ENCODE assay signal across 21 cellular contexts in genomic region chr1:17244826-17245740, GRCh38. TPM values are rescaled to one million over a fixed set of nuclear protein-coding genes. Genes with fewer than 3 reads are reported as not detected.
DNase-seq lines count a peak whose midpoint lies in the region; ATAC-seq and TF ChIP-seq lines count a peak whose summit lies in the region.
"Had no signal": no experiment of that assay in that cellular context is flagged by ENCODE, and none has a peak within 500 bp of the region (broad histone marks: within the 10 kb centered on the region; RNA-seq: fewer than 3 reads in every experiment).

No MANE protein-coding gene starts in this region.

- TF ChIP-seq CTCF in HEK293 (tag by site-specific recombination; IDR thresholded peaks at IDR 0.05) (no peak), mammary epithelial cell (conservative IDR thresholded peaks at IDR 0.05 in 1 of 2, IDR thresholded peaks at IDR 0.05 in 1 of 2; ENCODE audit: extremely low read depth in 1 of 2, insufficient read depth in 1 of 2, low read depth in 1 of 2, low read length in 2 of 2) (no peak), neural crest cell (conservative IDR thresholded peaks at IDR 0.05) (no peak)

- DNase-seq in NCI-H146 treated with DMSO at 0.1 percent for 48 hours (lab: John Stamatoyannopoulos, UW; ENCODE audit: unreplicated experiment) = peak; percentile 88
- peak; percentile 60 for DNase-seq in mammary epithelial cell
- peak; percentile 29 for DNase-seq in neural crest cell (ENCODE audit: low read depth, low spot score)
- no peak for DNase-seq in activated CD8-positive, alpha-beta memory T cell treated with anti-CD3 and anti-CD28 coated beads, Interleukin-2, amount 50 U/mL, for 4 hours
- DNase-seq: activated CD4-positive, CD25-positive, alpha-beta regulatory T cell; C1 segment of cervical spinal cord; GF-D8; kidney glomerular epithelial cell; naive thymus-derived CD4-positive, alpha-beta T cell; NCI-H1436 treated with DMSO at 0.1 percent for 48 hours had no signal

- WGBS in mammary epithelial cell (ENCODE audit: low coverage, missing lambda C conversion rate) = 62% methylated on average over 13 of the region's 14 CpGs

- H3K79me2 ChIP-seq in mammary epithelial cell (ENCODE audit: insufficient read depth, low read length) = no peaks in the 10 kb centered on the region

- peak overlapping the region; percentile 36 for H3K4me2 ChIP-seq in mammary epithelial cell (ENCODE audit: insufficient read depth, low read depth, low read length)

- H3K4me3 Mint-ChIP-seq in neural crest cell = no peak overlapping the region
- H3K4me3 Mint-ChIP-seq: activated naive CD8-positive, alpha-beta T cell; central memory CD8-positive, alpha-beta T cell; naive thymus-derived CD4-positive, alpha-beta T cell; stimulated activated memory B cell treated with anti-CD40 and anti-IgM and Interleukin-4, amounts not matched to agents 10 μg/mL and 1 μg/mL and 100 μg/mL, for 72 hours had no signal

- H3K27me3 Mint-ChIP-seq in neural crest cell (ENCODE audit: low read depth) = peaks cover 3% of the 10 kb centered on the region
- H3K27me3 Mint-ChIP-seq: activated naive CD8-positive, alpha-beta T cell had no signal

- ATAC-seq in HG02981 (IDR thresholded peaks at IDR 0.05; ENCODE audit: unreplicated experiment) (no peak), GM19397 (IDR thresholded peaks at IDR 0.05; ENCODE audit: unreplicated experiment) (no peak)
- ATAC-seq: K562; naive thymus-derived CD4-positive, alpha-beta T cell; stimulated activated memory B cell treated with anti-CD40 and anti-IgM and Interleukin-4, amounts not matched to agents 10 μg/mL and 1 μg/mL and 100 μg/mL, for 72 hours had no signal

- no peaks in the 10 kb centered on the region for H4K20me1 ChIP-seq in mammary epithelial cell (ENCODE audit: insufficient read depth, low read length)

- H3K27me3 ChIP-seq in mammary epithelial cell (ENCODE audit: insufficient read depth, low read length) = no peaks in the 10 kb centered on the region
- H3K27me3 ChIP-seq: right lobe of liver, vagina had no signal

- H3K9ac ChIP-seq in mammary epithelial cell (ENCODE audit: insufficient read depth, low read length) = no peak overlapping the region

- POLR2A ChIA-PET in HEK293 (lab: Yijun Ruan, JAX) = no interaction called here

- no peaks in the 10 kb centered on the region for H3K9me3 Mint-ChIP-seq in neural crest cell
- H3K9me3 Mint-ChIP-seq: central memory CD8-positive, alpha-beta T cell; naive thymus-derived CD4-positive, alpha-beta T cell; stimulated activated memory B cell treated with anti-CD40 and anti-IgM and Interleukin-4, amounts not matched to agents 10 μg/mL and 1 μg/mL and 100 μg/mL, for 72 hours had no signal

- no peak overlapping the region for H2AFZ ChIP-seq in mammary epithelial cell (ENCODE audit: low read depth, low read length)

- CTCF ChIA-PET in HEK293 (lab: Yijun Ruan, JAX) (interaction anchor here (0.9 to 3.1 kb wide), 6 partner anchors 8 to 119 kb away, joined by 3 to 16 read pairs (median 4); no protein-coding TSS in a partner anchor), mammary epithelial cell (lab: Charles Lee; ENCODE audit: low non-redundant PET) (no interaction called here)

- dilution Hi-C loops in mammary epithelial cell (cut with HindIII; ENCODE audit: low sequenced_read_pairs) = loop anchor here (5.0 kb wide), 1 partner anchor 58 kb away; no protein-coding TSS in a partner anchor

- BruUV-seq in mammary epithelial cell (replicated peaks; lab: Mats Ljungman, UMichigan) = no TSS peak

- no peak overlapping the region for H3K27ac ChIP-seq in HEK293 (ENCODE audit: extremely low read depth, low read depth, low read length)
- no peak overlapping the region for H3K27ac ChIP-seq in mammary epithelial cell (ENCODE audit: insufficient read depth, low read depth, low read length)
- H3K27ac ChIP-seq: right lobe of liver, vagina had no signal

- no peaks in the 10 kb centered on the region for H3K9me3 ChIP-seq in HEK293 (ENCODE audit: control insufficient read depth, insufficient read depth, low read depth, low read length)
- H3K9me3 ChIP-seq in mammary epithelial cell (replicated peaks; ENCODE audit: insufficient read depth, low read length) = no peaks in the 10 kb centered on the region
- H3K9me3 ChIP-seq: right lobe of liver, vagina had no signal

- H3K4me1 Mint-ChIP-seq in neural crest cell = peaks cover 19% of the 10 kb centered on the region
- H3K4me1 Mint-ChIP-seq: naive thymus-derived CD4-positive, alpha-beta T cell; stimulated activated memory B cell treated with anti-CD40 and anti-IgM and Interleukin-4, amounts not matched to agents 10 μg/mL and 1 μg/mL and 100 μg/mL, for 72 hours had no signal

- H3K27ac Mint-ChIP-seq in neural crest cell (ENCODE audit: unreplicated experiment) = peak overlapping the region; percentile 52
- H3K27ac Mint-ChIP-seq: activated naive CD8-positive, alpha-beta T cell; naive thymus-derived CD4-positive, alpha-beta T cell; stimulated activated memory B cell treated with anti-CD40 and anti-IgM and Interleukin-4, amounts not matched to agents 10 μg/mL and 1 μg/mL and 100 μg/mL, for 72 hours had no signal

- H3K4me3 ChIP-seq in HEK293 (ENCODE audit: low read depth, low read length) (no peak overlapping the region), mammary epithelial cell (replicated peaks in 1 of 3; ENCODE audit: insufficient read depth in 1 of 3, low read depth in 2 of 3, low read length in 3 of 3) (no peak overlapping the region)
- H3K4me3 ChIP-seq: K562, right lobe of liver, vagina had no signal

- no peaks in the 10 kb centered on the region for H3K36me3 ChIP-seq in HEK293 (ENCODE audit: control insufficient read depth in 2 of 2, insufficient read depth in 1 of 2, low read length in 2 of 2)
- H3K36me3 ChIP-seq in mammary epithelial cell (ENCODE audit: insufficient read depth, low read length) = no peaks in the 10 kb centered on the region
- H3K36me3 ChIP-seq: right lobe of liver, vagina had no signal

- intact Hi-C loops in mammary epithelial cell (cut with micrococcal nuclease) = no loop called here

- H3K36me3 Mint-ChIP-seq in neural crest cell (ENCODE audit: low read depth) = no peaks in the 10 kb centered on the region
- H3K36me3 Mint-ChIP-seq: activated naive CD8-positive, alpha-beta T cell; naive thymus-derived CD4-positive, alpha-beta T cell; stimulated activated memory B cell treated with anti-CD40 and anti-IgM and Interleukin-4, amounts not matched to agents 10 μg/mL and 1 μg/mL and 100 μg/mL, for 72 hours had no signal

- H3K4me1 ChIP-seq in HEK293 (ENCODE audit: control insufficient read depth, insufficient read depth, low read length) (no peaks in the 10 kb centered on the region), mammary epithelial cell (ENCODE audit: insufficient read depth, low read length) (peaks cover 31% of the 10 kb centered on the region)
- H3K4me1 ChIP-seq: right lobe of liver, vagina had no signal

- in situ Hi-C loops in mammary epithelial cell (cut with MboI; ENCODE audit: low sequenced_read_pairs in 2 of 2) = loop anchor here in 1 of 2 donors (10.0 kb wide), 1 partner anchor 90 kb away; no protein-coding TSS in a partner anchor

TF ChIP-seq in HEK293, 187 proteins besides CTCF, POLR2A, EP300 and RAD21 (continues in another document):
- TF ChIP-seq SCRT2 (tag by site-specific recombination; IDR thresholded peaks at IDR 0.05) (no peak), HIC1 (tag by site-specific recombination; IDR thresholded peaks at IDR 0.05) (peak; percentile 49; the same call in 1 of the 2 replicates), SP3 (tag by site-specific recombination; IDR thresholded peaks at IDR 0.05) (no peak), ZNF629 (tag by site-specific recombination; IDR thresholded peaks at IDR 0.05) (peak; percentile 30; the same call in 1 of the 2 replicates), SP7 (tag by site-specific recombination; IDR thresholded peaks at IDR 0.05) (peak; percentile 65), ZNF146 (tag by site-specific recombination; IDR thresholded peaks at IDR 0.05) (no peak), GLIS2 (tag by site-specific recombination; IDR thresholded peaks at IDR 0.05) (peak; percentile 41; the same call in 1 of the 2 replicates), IKZF3 (tag by site-specific recombination; IDR thresholded peaks at IDR 0.05) (0 out of 2 replicates have a peak, but pooled peaks have one; percentile 24), ZNF335 (tag by site-specific recombination; conservative IDR thresholded peaks at IDR 0.05) (peak; percentile 71)

RNA-seq across cellular contexts. Expression of gene PADI3, which starts 3.8 kb away (rescaled TPM):
- 1 to 10 TPM; 1.3 to 7.7 TPM for total RNA-seq in mammary epithelial cell
- 6.9 TPM for polyA plus RNA-seq in mammary epithelial cell
- 15.9 TPM for polyA minus RNA-seq in mammary epithelial cell
- not detected in 2 replicates for total RNA-seq in neural crest cell
- total RNA-seq: endothelial cell of umbilical vein; K562; naive thymus-derived CD4-positive, alpha-beta T cell; OCI-LY7; right lobe of liver had no signal
- polyA plus RNA-seq: endothelial cell of umbilical vein; K562; naive thymus-derived CD4-positive, alpha-beta T cell had no signal

RNA-seq across cellular contexts. Expression of gene PADI1, which starts 40.2 kb away (rescaled TPM):
- total RNA-seq in mammary epithelial cell (under 1 TPM; 0.17 to 0.40 TPM), neural crest cell (not detected in 2 replicates)
- 0.32 TPM for polyA plus RNA-seq in mammary epithelial cell
- polyA minus RNA-seq in mammary epithelial cell = not detected
- total RNA-seq: endothelial cell of umbilical vein; K562; naive thymus-derived CD4-positive, alpha-beta T cell; OCI-LY7 had no signal
- polyA plus RNA-seq: K562; naive thymus-derived CD4-positive, alpha-beta T cell had no signal
